ENCODE assay signal across 10 cellular contexts in genomic region chr9:120708526-120709224, GRCh38. TPM values are rescaled to one million over a fixed set of nuclear protein-coding genes. Genes with fewer than 3 reads are reported as not detected.
DNase-seq lines count a peak whose midpoint lies in the region; ATAC-seq and TF ChIP-seq lines count a peak whose summit lies in the region.
"Had no signal": no experiment of that assay in that cellular context is flagged by ENCODE, and none has a peak within 500 bp of the region (broad histone marks: within the 10 kb centered on the region; RNA-seq: fewer than 3 reads in every experiment).

No MANE protein-coding gene starts in this region.

- TF ChIP-seq CTCF in MCF 10A (IDR thresholded peaks at IDR 0.05; ENCODE audit: unreplicated experiment), result no peak
- TF ChIP-seq CTCF in breast epithelium (IDR thresholded peaks at IDR 0.05), result no peak
- no peak for TF ChIP-seq CTCF in fibroblast of lung (conservative IDR thresholded peaks at IDR 0.05 in 1 of 2, IDR thresholded peaks at IDR 0.05 in 1 of 2; ENCODE audit: low read depth in 1 of 2, low read length in 2 of 2)
- TF ChIP-seq CTCF in WERI-Rb-1 (IDR thresholded peaks at IDR 0.05; ENCODE audit: low read depth, low read length), result no peak
- no peak for TF ChIP-seq CTCF in mesothelial cell of epicardium (IDR thresholded peaks at IDR 0.05; ENCODE audit: unreplicated experiment)

- no peak overlapping the region for H3K4me2 ChIP-seq in fibroblast of lung (ENCODE audit: extremely low read depth, insufficient read depth, low read length)

- POLR2A ChIA-PET in MCF 10A (lab: Yijun Ruan, JAX), result interaction anchor here (0.6 to 4.2 kb wide), 16 partner anchors 9 to 280 kb away, joined by 3 to 26 read pairs (median 4); partner anchors contain the start of gene FBXW2

- CTCF ChIA-PET in MCF 10A (lab: Yijun Ruan, JAX), result interaction anchor here (0.7 to 2.1 kb wide), 6 partner anchors 9 to 84 kb away, joined by 3 to 6 read pairs (median 4); no protein-coding TSS in a partner anchor

- ATAC-seq in GM19351 (IDR thresholded peaks at IDR 0.05; ENCODE audit: unreplicated experiment), result no peak
- ATAC-seq: pancreas had no signal

- no peaks in the 10 kb centered on the region for H3K9me3 Mint-ChIP-seq in MCF 10A (ENCODE audit: unreplicated experiment)
- no peaks in the 10 kb centered on the region for H3K9me3 Mint-ChIP-seq in mesothelial cell of epicardium

- H3K4me3 Mint-ChIP-seq in MCF 10A (ENCODE audit: unreplicated experiment), result peak overlapping the region; percentile 70
- H3K4me3 Mint-ChIP-seq in mesothelial cell of epicardium, result no peak overlapping the region

- no peak for TF ChIP-seq POLR2A in breast epithelium (IDR thresholded peaks at IDR 0.05)

- intact Hi-C loops in MCF 10A (cut with micrococcal nuclease) (no loop called here), breast epithelium (cut with DNase I; ENCODE audit: low total_unique reads) (no loop called here)

- H3K27me3 ChIP-seq in breast epithelium (no peaks in the 10 kb centered on the region), fibroblast of lung (ENCODE audit: control insufficient read depth, insufficient read depth, low read length) (no peaks in the 10 kb centered on the region), WERI-Rb-1 (ENCODE audit: insufficient read depth, low read depth, severe bottlenecking) (peaks cover 3% of the 10 kb centered on the region)
- H3K27me3 ChIP-seq: pancreas had no signal

- no peak overlapping the region for H2AFZ ChIP-seq in fibroblast of lung (ENCODE audit: low read length)

- no peaks in the 10 kb centered on the region for H4K20me1 ChIP-seq in fibroblast of lung (ENCODE audit: control insufficient read depth, extremely low read depth, insufficient read depth, low read length)

- H3K4me3 ChIP-seq in breast epithelium (no peak overlapping the region), fibroblast of lung (replicated peaks in 1 of 4; ENCODE audit: control extremely low read depth in 1 of 4, insufficient read depth in 1 of 4, low read depth in 3 of 4, low read length in 4 of 4) (no peak overlapping the region), WERI-Rb-1 (ENCODE audit: low read depth, low read length) (no peak overlapping the region)

- no peak overlapping the region for H3K9ac ChIP-seq in fibroblast of lung (ENCODE audit: insufficient read depth, low read length)

- BruUV-seq in MCF 10A (replicated peaks; lab: Mats Ljungman, UMichigan), result no TSS peak

- DNase-seq in MCF 10A (ENCODE audit: unreplicated experiment) (peak; percentile 76), breast epithelium (ENCODE audit: low spot score in 2 of 2) (no peak), RKO (ENCODE audit: low spot score) (peak; percentile 33), fibroblast of lung (ENCODE audit: low read depth in 2 of 2) (peak; percentile 75 to 79), WERI-Rb-1 (no peak), mesothelial cell of epicardium (ENCODE audit: low spot score in 2 of 2, unreplicated experiment in 2 of 2) (no peak), DMS114 treated with DMSO at 0.1 percent for 48 hours (lab: John Stamatoyannopoulos, UW; ENCODE audit: unreplicated experiment) (no peak)
- DNase-seq: activated gamma-delta T cell treated with Interleukin-2 at 50 U/mL for 16 hours, pancreas had no signal

- peaks cover 28% of the 10 kb centered on the region for H3K79me2 ChIP-seq in fibroblast of lung (ENCODE audit: control insufficient read depth, insufficient read depth, low read length)

- H3K9me3 ChIP-seq in breast epithelium (no peaks in the 10 kb centered on the region), fibroblast of lung (ENCODE audit: control insufficient read depth, insufficient read depth, low read depth, low read length) (no peaks in the 10 kb centered on the region), WERI-Rb-1 (ENCODE audit: severe bottlenecking) (no peaks in the 10 kb centered on the region)
- H3K9me3 ChIP-seq: pancreas had no signal

- H3K27me3 Mint-ChIP-seq in MCF 10A (ENCODE audit: insufficient read depth, unreplicated experiment), result no peaks in the 10 kb centered on the region
- H3K27me3 Mint-ChIP-seq in mesothelial cell of epicardium (ENCODE audit: low read depth), result no peaks in the 10 kb centered on the region

- H3K36me3 ChIP-seq in breast epithelium (no peaks in the 10 kb centered on the region), fibroblast of lung (ENCODE audit: control insufficient read depth, insufficient read depth, low read length) (no peaks in the 10 kb centered on the region), WERI-Rb-1 (no peaks in the 10 kb centered on the region)
- H3K36me3 ChIP-seq: pancreas had no signal

- peaks cover 32% of the 10 kb centered on the region for H3K4me1 Mint-ChIP-seq in MCF 10A (ENCODE audit: insufficient read depth, unreplicated experiment)
- peaks cover 52% of the 10 kb centered on the region for H3K4me1 Mint-ChIP-seq in mesothelial cell of epicardium

- H3K36me3 Mint-ChIP-seq in MCF 10A (ENCODE audit: insufficient read depth, unreplicated experiment), result no peaks in the 10 kb centered on the region
- peaks cover 2% of the 10 kb centered on the region for H3K36me3 Mint-ChIP-seq in mesothelial cell of epicardium

- no peak overlapping the region for H3K27ac ChIP-seq in breast epithelium
- peak overlapping the region; percentile 10 for H3K27ac ChIP-seq in fibroblast of lung (ENCODE audit: insufficient read depth, low read length)
- H3K27ac ChIP-seq in WERI-Rb-1, result no peak overlapping the region

- H3K27ac Mint-ChIP-seq in MCF 10A (ENCODE audit: low read depth, unreplicated experiment) (peak overlapping the region; percentile 63), mesothelial cell of epicardium (no peak overlapping the region)

- no peaks in the 10 kb centered on the region for H3K4me1 ChIP-seq in breast epithelium
- H3K4me1 ChIP-seq in fibroblast of lung (ENCODE audit: control insufficient read depth, extremely low read depth, insufficient read depth, low read length), result peaks cover 13% of the 10 kb centered on the region

RNA-seq across cellular contexts. Expression of gene MEGF9, which starts 5.6 kb away (rescaled TPM):
- total RNA-seq in MCF 10A (2022), result 5.7 and 6.9 TPM in 2 replicates
- 10 to 100 TPM; 22.0 to 30.3 (median 27.2) TPM for total RNA-seq in breast epithelium
- total RNA-seq in fibroblast of lung, result 15.9 and 24.9 TPM in 2 replicates
- 15.8 and 21.9 TPM in 2 replicates for polyA plus RNA-seq in fibroblast of lung
- 12.9 and 17.6 TPM in 2 replicates for polyA plus RNA-seq in fibroblast of lung (2012)
- polyA minus RNA-seq in fibroblast of lung (ENCODE audit: low replicate concordance), result 4.0 and 6.9 TPM in 2 replicates
- 15.7 to 16.3 TPM (median 15.7 TPM) in 3 replicates for total RNA-seq in mesothelial cell of epicardium

Comparison
In these comparisons a context has a peak if more than half of its experiments do, and no peak if none do; other contexts are left out.
1. DNase-seq: peak in MCF 10A (single experiment), RKO (single experiment) and fibroblast of lung (2 of 2); none in breast epithelium (0 of 2), WERI-Rb-1 (single experiment), mesothelial cell of epicardium (0 of 2) and DMS114 treated with DMSO at 0.1 percent for 48 hours (single experiment).